In genomic region chr1:233453433-233454200, GRCh38 we compare ENCODE assay signal across 34 cellular contexts.
"Had no signal": no experiment of that assay in that cellular context is flagged by ENCODE, and none has a peak within 500 bp of the region (broad histone marks: within the 10 kb centered on the region; RNA-seq: fewer than 3 reads in every experiment).

No MANE protein-coding gene starts in this region.

- H3K4me3 ChIP-seq: adrenal gland, body of pancreas, breast epithelium had no signal

- FAIRE-seq: astrocyte, TTC549 had no signal

- ATAC-seq: activated CD8-positive, alpha-beta T cell treated with anti-CD3 and anti-CD28 coated beads for 36 hours; activated naive CD4-positive, alpha-beta T cell treated with anti-CD3 and anti-CD28 coated beads, Interleukin-2, amount 50 U/mL, for 72 hours; activated T-cell treated with anti-CD3 and anti-CD28 coated beads, Interleukin-2, amount 50 U/mL, for 4 hours; activated T-cell treated with anti-CD3 and anti-CD28 coated beads, Interleukin-2, amount 50 U/mL, for 72 hours; activated T-helper 17 cell treated with anti-CD3 and anti-CD28 coated beads, Interleukin-2, amount 50 U/mL, for 72 hours; body of pancreas had no signal

- H3K36me3 ChIP-seq: adrenal gland, brain microvascular endothelial cell, breast epithelium had no signal

- H3K27ac ChIP-seq: adrenal gland, body of pancreas, brain microvascular endothelial cell, breast epithelium, VCaP had no signal

- H3K4me1 ChIP-seq: adrenal gland, body of pancreas, breast epithelium had no signal

- DNase-seq: activated B cell treated with CpG ODN at 0.5 μM for 24 hours; activated CD4-positive, alpha-beta memory T cell treated with anti-CD3 and anti-CD28 coated beads for 36 hours; activated CD4-positive, alpha-beta T cell treated with anti-CD3 and anti-CD28 coated beads for 4 hours; activated CD4-positive, alpha-beta T cell treated with anti-CD3 and anti-CD28 coated beads, Interleukin-2, amount 10 ng/mL, durations not matched to agents 24 days and 14 days; activated CD4-positive, alpha-beta T cell treated with anti-CD3 and anti-CD28 coated beads, Interleukin-2, amount 50 U/mL, for 1 hour; activated CD4-positive, alpha-beta T cell treated with anti-CD3 and anti-CD28 coated beads, Interleukin-2, amount 50 U/mL, for 4 hours; activated CD4-positive, CD25-positive, alpha-beta regulatory T cell treated with anti-CD3 and anti-CD28 coated beads, Interleukin-2, amount 50 U/mL, for 72 hours; activated CD8-positive, alpha-beta memory T cell treated with anti-CD3 and anti-CD28 coated beads, Interleukin-2, amount 50 U/mL, for 4 hours; activated CD8-positive, alpha-beta T cell treated with anti-CD3 and anti-CD28 coated beads for 36 hours; activated effector memory CD4-positive, alpha-beta T cell treated with anti-CD3 and anti-CD28 coated beads, Interleukin-2, amount 50 U/mL, for 16 hours; activated gamma-delta T cell treated with Interleukin-2 at 50 U/mL for 16 hours; activated naive CD4-positive, alpha-beta T cell; activated naive CD4-positive, alpha-beta T cell treated with anti-CD3 and anti-CD28 coated beads for 36 hours; activated naive CD4-positive, alpha-beta T cell treated with anti-CD3 and anti-CD28 coated beads, Interleukin-2, amount 50 U/mL, for 16 hours; activated naive CD8-positive, alpha-beta T cell treated with anti-CD3 and anti-CD28 coated beads for 36 hours; activated T-cell treated with anti-CD3 and anti-CD28 coated beads for 4 hours; activated T-cell treated with anti-CD3 and anti-CD28 coated beads, Interleukin-2, amount 50 U/mL, for 1 hour; activated T-cell treated with anti-CD3 and anti-CD28 coated beads, Interleukin-2, amount 50 U/mL, for 4 hours; activated T-cell treated with anti-CD3 and anti-CD28 coated beads, Interleukin-2, amount 50 U/mL, for 72 hours; adrenal gland; amniotic stem cell; aorta; body of pancreas; brain microvascular endothelial cell; central memory CD4-positive, alpha-beta T cell; T-helper 1 cell; T-helper 2 cell; T-helper 9 cell had no signal

- H3K9me3 ChIP-seq: adrenal gland, body of pancreas, breast epithelium had no signal

- H3K27me3 ChIP-seq: adrenal gland, body of pancreas, brain microvascular endothelial cell, breast epithelium had no signal
